In the genomic region with DNA sequence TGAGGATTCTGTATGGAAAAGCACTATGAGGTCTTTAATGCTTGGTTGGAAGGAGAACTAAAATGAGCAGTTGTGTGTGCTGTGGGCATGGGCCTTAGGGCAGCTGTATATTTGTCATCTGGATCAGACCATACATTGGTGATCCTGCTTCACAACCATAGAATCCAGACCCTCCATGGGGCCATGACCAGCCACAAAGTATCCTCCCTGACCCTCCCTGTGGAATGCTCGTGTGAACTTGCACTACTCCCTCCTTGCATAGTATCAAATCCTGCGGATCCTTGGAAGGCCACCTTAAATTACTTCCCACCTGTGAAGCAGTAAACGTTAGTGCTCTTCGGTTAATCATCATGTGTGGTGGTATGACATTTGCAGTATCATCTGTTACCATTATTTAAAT, we compare ENCODE assay signal across 29 cellular contexts.
DNase-seq lines count a peak whose midpoint lies in the region; ATAC-seq, FAIRE-seq and TF ChIP-seq lines count a peak whose summit lies in the region.
"Had no signal": no experiment of that assay in that cellular context is flagged by ENCODE, and none has a peak within 500 bp of the region (broad histone marks: within the 10 kb centered on the region; RNA-seq: fewer than 3 reads in every experiment).

No MANE protein-coding gene starts in this region.

- H3K27ac ChIP-seq in HEK293 (ENCODE audit: extremely low read depth, low read depth, low read length) (no peak overlapping the region), mesendoderm (ENCODE audit: low read depth, low read length) (no peak overlapping the region), smooth muscle cell (ENCODE audit: low read depth) (no peak overlapping the region)
- H3K27ac ChIP-seq: C4-2B, HL-60, SJSA1 had no signal

- H3K4me2 ChIP-seq in mesendoderm (ENCODE audit: low read length): no peak overlapping the region
- no peak overlapping the region for H3K4me2 ChIP-seq in smooth muscle cell

- no peak overlapping the region for H3K56ac ChIP-seq in mesendoderm (ENCODE audit: low read length)

- DNase-seq in WTC11 (ENCODE audit: low spot score) (no peak), mesendoderm (peak; percentile 65), frontal cortex (ENCODE audit: low spot score in 2 of 2) (no peak), SHP77 treated with DMSO at 0.1 percent for 48 hours (lab: John Stamatoyannopoulos, UW) (no peak), smooth muscle cell (lab: John Stamatoyannopoulos, UW; ENCODE audit: unreplicated experiment) (no peak)
- DNase-seq: CD8-positive, alpha-beta memory T cell; DMS 273 treated with DMSO at 0.1 percent for 48 hours; DMS79; EL; GDM1; KBM-7; MV-4-11; NCI-H1105; NCI-H1436 treated with DMSO at 0.1 percent for 48 hours; NCI-H187 treated with DMSO at 0.1 percent for 48 hours; NCI-H446; NCI-H524 treated with DMSO at 0.1 percent for 48 hours; NCI-H774; NK-92 treated with Interleukin-12 subunit alpha and Interleukin-12 subunit beta, amount 100 ng/mL, for 24 hours; PC-3 had no signal

- H2BK5ac ChIP-seq in mesendoderm (ENCODE audit: low read length): no peak overlapping the region

- no peak overlapping the region for H3K23ac ChIP-seq in mesendoderm (ENCODE audit: low read length)

- no peak for FAIRE-seq in frontal cortex (lab: Jason Lieb, UNC)
- FAIRE-seq: GM12892 had no signal

- H3K79me2 ChIP-seq in mesendoderm (ENCODE audit: control insufficient read depth, insufficient read depth, low read length) (peaks cover 73% of the 10 kb centered on the region), smooth muscle cell (ENCODE audit: low read depth) (peaks cover 97% of the 10 kb centered on the region)

- H2AK5ac ChIP-seq in mesendoderm (ENCODE audit: low read length): no peak overlapping the region

- no peak overlapping the region for H3K18ac ChIP-seq in mesendoderm (ENCODE audit: low read length)

- no peaks in the 10 kb centered on the region for H3K27me3 ChIP-seq in mesendoderm (ENCODE audit: insufficient read depth, low read length, poor library complexity)
- no peaks in the 10 kb centered on the region for H3K27me3 ChIP-seq in smooth muscle cell (ENCODE audit: low read depth)
- H3K27me3 ChIP-seq: SJSA1 had no signal

- TF ChIP-seq CTCF in HEK293 (tag by site-specific recombination; IDR thresholded peaks at IDR 0.05) (no peak), WTC11 (IDR thresholded peaks at IDR 0.05) (no peak), smooth muscle cell (IDR thresholded peaks at IDR 0.05; ENCODE audit: borderline replicate concordance, insufficient read depth, poor library complexity, severe bottlenecking) (no peak)

- POLR2A ChIA-PET in HEK293 (lab: Yijun Ruan, JAX) (no interaction called here), WTC11 (lab: Charles Lee) (no interaction called here)

- H3K4me3 ChIP-seq in HEK293 (ENCODE audit: low read depth, low read length) (no peak overlapping the region), mesendoderm (ENCODE audit: low read length) (no peak overlapping the region), smooth muscle cell (no peak overlapping the region)
- H3K4me3 ChIP-seq: HAP-1, SJSA1 had no signal

- no CpG with 5 or more reads among the region's 4 CpGs for whole genome bisulfite sequencing in mesendoderm (ENCODE audit: extremely low coverage, insufficient coverage, low lambda C conversion rate)
- WGBS in smooth muscle cell (ENCODE audit: low lambda C conversion rate): 65% methylated on average over 4 of the region's 4 CpGs

- H3K36me3 Mint-ChIP-seq in WTC11: no peaks in the 10 kb centered on the region
- H3K36me3 Mint-ChIP-seq: CD8-positive, alpha-beta memory T cell had no signal

- no peak overlapping the region for H3K4ac ChIP-seq in mesendoderm (ENCODE audit: low read depth, low read length)

- H3K9me3 Mint-ChIP-seq in WTC11: no peaks in the 10 kb centered on the region
- H3K9me3 Mint-ChIP-seq: CD8-positive, alpha-beta memory T cell had no signal

- no peak overlapping the region for H2BK120ac ChIP-seq in mesendoderm (ENCODE audit: low read depth, low read length)

- no peaks in the 10 kb centered on the region for H3K27me3 Mint-ChIP-seq in WTC11 (ENCODE audit: low read depth)
- H3K27me3 Mint-ChIP-seq: CD8-positive, alpha-beta memory T cell had no signal

- H2BK15ac ChIP-seq in mesendoderm (replicated peaks; ENCODE audit: low read depth): no peak overlapping the region

- no peak overlapping the region for H4K5ac ChIP-seq in mesendoderm (ENCODE audit: low read length)

- H3K4me3 Mint-ChIP-seq in WTC11: peak overlapping the region; percentile 8; the same call in 1 of the 2 replicates
- H3K4me3 Mint-ChIP-seq: B cell; CD8-positive, alpha-beta memory T cell had no signal

- H3K36me3 ChIP-seq in HEK293 (ENCODE audit: control insufficient read depth in 2 of 2, insufficient read depth in 1 of 2, low read length in 2 of 2) (no peaks in the 10 kb centered on the region; a peak in 1 of 3 replicates), mesendoderm (ENCODE audit: control insufficient read depth, insufficient read depth, low read length) (no peaks in the 10 kb centered on the region), smooth muscle cell (ENCODE audit: low read depth) (no peaks in the 10 kb centered on the region)
- H3K36me3 ChIP-seq: HAP-1 had no signal

- no peak overlapping the region for H4K8ac ChIP-seq in mesendoderm (ENCODE audit: low read depth, low read length)

- no peaks in the 10 kb centered on the region for H3K9me3 ChIP-seq in HEK293 (ENCODE audit: control insufficient read depth, insufficient read depth, low read depth, low read length)
- H3K9me3 ChIP-seq in smooth muscle cell (replicated peaks; ENCODE audit: low read depth): no peaks in the 10 kb centered on the region
- H3K9me3 ChIP-seq: HAP-1, SJSA1 had no signal

- H3K9ac ChIP-seq in mesendoderm (ENCODE audit: low read length): no peak overlapping the region
- H3K9ac ChIP-seq in smooth muscle cell (ENCODE audit: low read depth): no peak overlapping the region

- H4K20me1 ChIP-seq in smooth muscle cell (ENCODE audit: low read depth): peaks cover 97% of the 10 kb centered on the region

- ATAC-seq in WTC11: peak; percentile 55
- no peak for ATAC-seq in HG02981 (IDR thresholded peaks at IDR 0.05; ENCODE audit: unreplicated experiment)
- ATAC-seq: PC-3, Right ventricle myocardium inferior had no signal

- H3F3A ChIP-seq in smooth muscle cell (ENCODE audit: low read depth): no peaks in the 10 kb centered on the region

- no peak overlapping the region for H2AFZ ChIP-seq in smooth muscle cell (ENCODE audit: low read depth)

- H3K4me1 ChIP-seq in HEK293 (ENCODE audit: control insufficient read depth, insufficient read depth, low read length): peaks cover 8% of the 10 kb centered on the region
- H3K4me1 ChIP-seq in mesendoderm (ENCODE audit: control insufficient read depth, low read depth, low read length): peaks cover 8% of the 10 kb centered on the region
- no peaks in the 10 kb centered on the region for H3K4me1 ChIP-seq in smooth muscle cell (ENCODE audit: low read depth)

- CTCF ChIA-PET in HEK293 (lab: Yijun Ruan, JAX): no interaction called here
- CTCF ChIA-PET in WTC11 (lab: Charles Lee): interaction anchor here (1.0 kb wide), 1 partner anchor 76 kb away, joined by 4 read pairs; no protein-coding TSS in a partner anchor

- H3K79me1 ChIP-seq in mesendoderm (ENCODE audit: low read length): peaks cover 6% of the 10 kb centered on the region

- peaks cover 70% of the 10 kb centered on the region for H3K4me1 Mint-ChIP-seq in WTC11

- H3K27ac Mint-ChIP-seq in WTC11: peak overlapping the region; percentile 67
- H3K27ac Mint-ChIP-seq: B cell; CD8-positive, alpha-beta memory T cell had no signal

TF ChIP-seq in HEK293, 187 proteins besides CTCF, POLR2A, EP300 and RAD21:
- TF ChIP-seq HOXA7 (CRISPR knock-in tag; IDR thresholded peaks at IDR 0.05; ENCODE audit: borderline replicate concordance) (no peak), SCRT2 (tag by site-specific recombination; IDR thresholded peaks at IDR 0.05) (no peak), ZNF585B (tag by site-specific recombination; IDR thresholded peaks at IDR 0.05) (no peak), ZNF747 (tag by site-specific recombination; IDR thresholded peaks at IDR 0.05) (no peak), ZNF132 (tag by site-specific recombination; IDR thresholded peaks at IDR 0.05; ENCODE audit: borderline replicate concordance) (no peak), ZNF600 (tag by site-specific recombination; IDR thresholded peaks at IDR 0.05) (peak; percentile 79), ZNF211 (tag by site-specific recombination; IDR thresholded peaks at IDR 0.05; ENCODE audit: low read depth) (no peak)
- TF ChIP-seq, protein P1, sequence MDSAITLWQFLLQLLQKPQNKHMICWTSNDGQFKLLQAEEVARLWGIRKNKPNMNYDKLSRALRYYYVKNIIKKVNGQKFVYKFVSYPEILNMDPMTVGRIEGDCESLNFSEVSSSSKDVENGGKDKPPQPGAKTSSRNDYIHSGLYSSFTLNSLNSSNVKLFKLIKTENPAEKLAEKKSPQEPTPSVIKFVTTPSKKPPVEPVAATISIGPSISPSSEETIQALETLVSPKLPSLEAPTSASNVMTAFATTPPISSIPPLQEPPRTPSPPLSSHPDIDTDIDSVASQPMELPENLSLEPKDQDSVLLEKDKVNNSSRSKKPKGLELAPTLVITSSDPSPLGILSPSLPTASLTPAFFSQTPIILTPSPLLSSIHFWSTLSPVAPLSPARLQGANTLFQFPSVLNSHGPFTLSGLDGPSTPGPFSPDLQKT (IDR thresholded peaks at IDR 0.05; ENCODE audit: borderline replicate concordance, low read depth, low read length): no peak

TF ChIP-seq in WTC11, 78 proteins besides CTCF, POLR2A, EP300 and RAD21 (continues in another document):
- TF ChIP-seq GABPB1 (CRISPR knock-in tag; IDR thresholded peaks at IDR 0.05): no peak
- TF ChIP-seq ZNF317 (CRISPR knock-in tag; IDR thresholded peaks at IDR 0.05; ENCODE audit: borderline replicate concordance, low read depth): no peak
- TF ChIP-seq ELF4 (CRISPR knock-in tag; IDR thresholded peaks at IDR 0.05; ENCODE audit: low read depth): no peak
- TF ChIP-seq MXD4 (CRISPR knock-in tag; IDR thresholded peaks at IDR 0.05; ENCODE audit: borderline replicate concordance): no peak
- no peak for TF ChIP-seq NFYB (CRISPR knock-in tag; conservative IDR thresholded peaks at IDR 0.05; ENCODE audit: low read depth)
- no peak for TF ChIP-seq SOX15 (CRISPR knock-in tag; IDR thresholded peaks at IDR 0.05)
- TF ChIP-seq SMAD3 (CRISPR knock-in tag; IDR thresholded peaks at IDR 0.05; ENCODE audit: borderline replicate concordance): no peak
- TF ChIP-seq ZNF219 (CRISPR knock-in tag; IDR thresholded peaks at IDR 0.05; ENCODE audit: borderline replicate concordance): no peak
- TF ChIP-seq GRHL2 (CRISPR knock-in tag; IDR thresholded peaks at IDR 0.05; ENCODE audit: insufficient replicate concordance, severe bottlenecking): no peak
- no peak for TF ChIP-seq ZNF138 (CRISPR knock-in tag; conservative IDR thresholded peaks at IDR 0.05)
- TF ChIP-seq, protein P2, sequence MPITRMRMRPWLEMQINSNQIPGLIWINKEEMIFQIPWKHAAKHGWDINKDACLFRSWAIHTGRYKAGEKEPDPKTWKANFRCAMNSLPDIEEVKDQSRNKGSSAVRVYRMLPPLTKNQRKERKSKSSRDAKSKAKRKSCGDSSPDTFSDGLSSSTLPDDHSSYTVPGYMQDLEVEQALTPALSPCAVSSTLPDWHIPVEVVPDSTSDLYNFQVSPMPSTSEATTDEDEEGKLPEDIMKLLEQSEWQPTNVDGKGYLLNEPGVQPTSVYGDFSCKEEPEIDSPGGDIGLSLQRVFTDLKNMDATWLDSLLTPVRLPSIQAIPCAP (CRISPR knock-in tag; IDR thresholded peaks at IDR 0.05): no peak
- no peak for TF ChIP-seq NFE2L1 (CRISPR knock-in tag; IDR thresholded peaks at IDR 0.05)
